1 cellular context compared by ENCODE assay signal in genomic region chr11:124759268-124760204, GRCh38.
TF ChIP-seq lines count a peak whose summit lies in the region.

No MANE protein-coding gene starts in this region.

TF ChIP-seq in HepG2, 621 proteins besides CTCF, POLR2A, EP300 and RAD21 (continued from another document and continues in another):
- peak; percentile 53; the same call in 1 of the 2 replicates for TF ChIP-seq ZBTB10 (CRISPR knock-in tag; IDR thresholded peaks at IDR 0.05; ENCODE audit: borderline replicate concordance)
- peak; percentile 54; the same call in 1 of the 2 replicates for TF ChIP-seq TEF (CRISPR knock-in tag; IDR thresholded peaks at IDR 0.05)
- no peak for TF ChIP-seq THAP8 (CRISPR knock-in tag; IDR thresholded peaks at IDR 0.05; ENCODE audit: borderline replicate concordance)
- no peak for TF ChIP-seq KMT2B (CRISPR knock-in tag; IDR thresholded peaks at IDR 0.05)
- no peak for TF ChIP-seq CCAR2 (optimal IDR thresholded peaks at IDR 0.05; ENCODE audit: low read depth, low read length)
- TF ChIP-seq ZNF607 (CRISPR knock-in tag; IDR thresholded peaks at IDR 0.05; ENCODE audit: borderline replicate concordance): 0 out of 2 replicates have a peak, but pooled peaks have one; percentile 32
- TF ChIP-seq YEATS4 (CRISPR knock-in tag; IDR thresholded peaks at IDR 0.05; ENCODE audit: borderline replicate concordance): 0 out of 2 replicates have a peak, but pooled peaks have one; percentile 36
- 0 out of 2 replicates have a peak, but pooled peaks have one; percentile 43 for TF ChIP-seq ZNF263 (CRISPR knock-in tag; IDR thresholded peaks at IDR 0.05)
- TF ChIP-seq ARNT2 (CRISPR knock-in tag; IDR thresholded peaks at IDR 0.05; ENCODE audit: low read depth): peak; percentile 49; the same call in 1 of the 2 replicates
- TF ChIP-seq RXRA (CRISPR knock-in tag; IDR thresholded peaks at IDR 0.05): peak; percentile 24; the same call in 1 of the 2 replicates
- peak; percentile 44; the same call in 1 of the 2 replicates for TF ChIP-seq MXD4 (CRISPR knock-in tag; IDR thresholded peaks at IDR 0.05)
- no peak for TF ChIP-seq ZBTB21 (CRISPR knock-in tag; IDR thresholded peaks at IDR 0.05)
- TF ChIP-seq ZNF768 (CRISPR knock-in tag; IDR thresholded peaks at IDR 0.05): peak; percentile 54; the same call in 1 of the 2 replicates
- peak; percentile 56; the same call in 1 of the 2 replicates for TF ChIP-seq ERF (CRISPR knock-in tag; IDR thresholded peaks at IDR 0.05)
- TF ChIP-seq TERF1 (CRISPR knock-in tag; IDR thresholded peaks at IDR 0.05): 0 out of 2 replicates have a peak, but pooled peaks have one; percentile 28
- TF ChIP-seq CREB3 (CRISPR knock-in tag; IDR thresholded peaks at IDR 0.05): 0 out of 2 replicates have a peak, but pooled peaks have one; percentile 49
- TF ChIP-seq NFKBIZ (CRISPR knock-in tag; IDR thresholded peaks at IDR 0.05): 0 out of 2 replicates have a peak, but pooled peaks have one; percentile 13
- 0 out of 2 replicates have a peak, but pooled peaks have one; percentile 41 for TF ChIP-seq ZNF546 (CRISPR knock-in tag; conservative IDR thresholded peaks at IDR 0.05)
- TF ChIP-seq SATB2 (CRISPR knock-in tag; IDR thresholded peaks at IDR 0.05): peak; percentile 89; the same call in 1 of the 2 replicates
- TF ChIP-seq SRY (CRISPR knock-in tag; IDR thresholded peaks at IDR 0.05): peak; percentile 77; the same call in 1 of the 2 replicates
- TF ChIP-seq KLF11 (CRISPR knock-in tag; IDR thresholded peaks at IDR 0.05): 0 out of 2 replicates have a peak, but pooled peaks have one; percentile 89
- TF ChIP-seq ZNF224 (CRISPR knock-in tag; IDR thresholded peaks at IDR 0.05): 0 out of 2 replicates have a peak, but pooled peaks have one; percentile 58
- peak; percentile 81 for TF ChIP-seq CSRNP1 (CRISPR knock-in tag; IDR thresholded peaks at IDR 0.05)
- no peak for TF ChIP-seq ZBTB14 (CRISPR knock-in tag; IDR thresholded peaks at IDR 0.05)
- peak; percentile 87; the same call in 1 of the 2 replicates for TF ChIP-seq NFAT5 (CRISPR knock-in tag; IDR thresholded peaks at IDR 0.05)
- peak; percentile 82; the same call in 1 of the 2 replicates for TF ChIP-seq DZIP1 (CRISPR knock-in tag; IDR thresholded peaks at IDR 0.05)
- TF ChIP-seq ETS1 (CRISPR knock-in tag; IDR thresholded peaks at IDR 0.05): peak; percentile 88; the same call in 1 of the 2 replicates
- no peak for TF ChIP-seq NFE2L1 (CRISPR knock-in tag; IDR thresholded peaks at IDR 0.05; ENCODE audit: borderline replicate concordance)
- peak; percentile 86; the same call in 1 of the 2 replicates for TF ChIP-seq ZFP82 (CRISPR knock-in tag; IDR thresholded peaks at IDR 0.05; ENCODE audit: borderline replicate concordance)
- peak; percentile 45; the same call in 1 of the 2 replicates for TF ChIP-seq ZSCAN12 (CRISPR knock-in tag; IDR thresholded peaks at IDR 0.05)
- 0 out of 2 replicates have a peak, but pooled peaks have one; percentile 15 for TF ChIP-seq KDM2A (CRISPR knock-in tag; IDR thresholded peaks at IDR 0.05; ENCODE audit: borderline replicate concordance, low read depth)
- TF ChIP-seq IRF9 (CRISPR knock-in tag; IDR thresholded peaks at IDR 0.05; ENCODE audit: borderline replicate concordance): no peak
- TF ChIP-seq ZNF547 (CRISPR knock-in tag; IDR thresholded peaks at IDR 0.05): peak; percentile 66; the same call in 1 of the 2 replicates
- no peak for TF ChIP-seq ZNF577 (CRISPR knock-in tag; IDR thresholded peaks at IDR 0.05; ENCODE audit: borderline replicate concordance, low read depth)
